ENCODE assay signal across 1 cellular context in the genomic region with DNA sequence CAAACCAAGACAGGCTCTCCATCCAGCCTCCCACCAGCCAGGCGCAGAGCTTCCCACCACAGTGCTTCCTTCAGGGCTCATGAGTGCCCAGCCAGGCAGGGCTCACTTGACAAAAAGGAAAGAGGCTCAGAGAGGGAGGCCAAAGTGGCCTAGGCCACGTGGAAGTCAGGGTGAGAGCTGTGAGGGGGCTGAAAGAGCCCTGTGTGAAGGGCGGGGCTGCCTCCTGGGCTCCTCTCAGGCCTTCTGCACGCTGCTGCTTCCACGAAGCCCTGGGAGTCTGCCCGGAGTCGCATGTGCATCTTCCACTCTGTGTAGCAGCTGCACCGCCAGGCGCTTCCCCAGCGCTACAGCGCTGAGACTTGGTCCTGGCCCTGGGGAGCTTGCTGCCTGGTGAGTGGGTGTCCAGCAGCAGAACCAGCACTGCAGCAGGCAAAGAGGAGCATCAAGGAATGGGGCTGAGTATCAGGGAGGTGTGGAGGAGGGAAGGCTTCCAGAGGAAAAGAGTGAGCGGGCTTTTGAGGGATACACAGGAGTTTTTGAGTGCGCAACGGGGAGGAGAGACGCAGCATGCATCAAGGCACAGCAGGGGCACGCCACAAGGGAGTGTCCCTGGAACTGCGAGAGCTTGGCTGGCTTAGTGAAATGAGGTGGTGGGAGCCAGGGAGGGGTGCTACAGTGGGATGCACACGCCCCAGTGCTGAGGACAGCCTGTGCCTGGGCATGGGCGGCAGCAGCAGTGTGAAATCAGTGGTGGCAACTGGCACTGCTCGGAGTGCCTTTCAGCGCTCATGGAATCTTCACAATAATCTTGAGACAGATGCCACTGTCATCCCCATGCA.
TF ChIP-seq lines count a peak whose summit lies in the region.

No MANE protein-coding gene starts in this region.

TF ChIP-seq in SK-N-SH, 30 proteins besides CTCF, POLR2A, EP300 and RAD21 (continued from another document):
- no peak for TF ChIP-seq POLR2AphosphoS5 (IDR thresholded peaks at IDR 0.05; ENCODE audit: low read depth, low read length)
- TF ChIP-seq TEAD4 (IDR thresholded peaks at IDR 0.05; ENCODE audit: borderline replicate concordance, insufficient read depth): no peak
- no peak for TF ChIP-seq FOSL2 (IDR thresholded peaks at IDR 0.05; ENCODE audit: borderline replicate concordance, low read depth)
- TF ChIP-seq, protein P1, sequence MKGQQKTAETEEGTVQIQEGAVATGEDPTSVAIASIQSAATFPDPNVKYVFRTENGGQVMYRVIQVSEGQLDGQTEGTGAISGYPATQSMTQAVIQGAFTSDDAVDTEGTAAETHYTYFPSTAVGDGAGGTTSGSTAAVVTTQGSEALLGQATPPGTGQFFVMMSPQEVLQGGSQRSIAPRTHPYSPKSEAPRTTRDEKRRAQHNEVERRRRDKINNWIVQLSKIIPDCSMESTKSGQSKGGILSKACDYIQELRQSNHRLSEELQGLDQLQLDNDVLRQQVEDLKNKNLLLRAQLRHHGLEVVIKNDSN (IDR thresholded peaks at IDR 0.05; ENCODE audit: borderline replicate concordance, low read depth): no peak
- no peak for TF ChIP-seq MXI1 (IDR thresholded peaks at IDR 0.05; ENCODE audit: low read depth, low read length)
- TF ChIP-seq YY1 (IDR thresholded peaks at IDR 0.05; ENCODE audit: low read depth): no peak
- no peak for TF ChIP-seq MEF2A (IDR thresholded peaks at IDR 0.05; ENCODE audit: borderline replicate concordance, low read depth)
- no peak for TF ChIP-seq CHD2 (IDR thresholded peaks at IDR 0.05; ENCODE audit: low read length, partially characterized antibody)
- no peak for TF ChIP-seq RXRA (IDR thresholded peaks at IDR 0.05; ENCODE audit: borderline replicate concordance, low read depth)
